Comparison of ENCODE assay signal across 8 cellular contexts in the genomic region with DNA sequence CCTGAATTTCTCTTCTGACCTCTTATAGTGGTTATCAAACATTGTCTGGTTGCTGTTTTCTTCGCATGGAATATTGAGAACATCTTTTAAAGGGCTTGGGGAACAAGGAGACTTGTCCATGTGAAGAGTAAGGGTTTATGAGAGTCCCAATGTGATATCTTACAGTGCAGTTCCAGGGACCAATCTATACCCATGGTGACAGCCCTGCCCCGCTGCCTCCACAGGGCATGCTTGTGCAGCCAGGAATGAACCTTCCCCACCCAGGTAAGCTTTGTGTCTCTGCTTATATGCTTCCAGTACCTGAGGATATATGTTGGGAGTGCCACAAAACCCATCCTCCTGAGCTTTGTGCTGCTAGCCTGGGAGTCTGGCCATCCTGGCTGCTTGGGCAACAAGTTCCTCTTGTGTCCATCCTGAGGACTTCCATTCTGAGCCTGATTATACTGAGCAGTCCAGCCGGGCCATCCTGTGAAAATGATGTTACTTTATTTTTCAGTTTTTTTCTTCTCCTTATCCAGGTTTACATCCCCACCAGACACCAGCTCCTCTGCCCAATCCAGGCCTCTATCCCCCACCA. TPM values are rescaled to one million over a fixed set of nuclear protein-coding genes. Genes with fewer than 3 reads are reported as not detected.
DNase-seq lines count a peak whose midpoint lies in the region; ATAC-seq, FAIRE-seq and TF ChIP-seq lines count a peak whose summit lies in the region.

No MANE protein-coding gene starts in this region.

- peaks cover 5% of the 10 kb centered on the region for H3K4me1 ChIP-seq in rectal smooth muscle tissue (ENCODE audit: control insufficient read depth, insufficient read depth, low read length)
- H3K4me1 ChIP-seq in MM.1S (ENCODE audit: low read length): no peaks in the 10 kb centered on the region
- no peaks in the 10 kb centered on the region for H3K4me1 ChIP-seq in HAP-1

- no peaks in the 10 kb centered on the region for H3K27me3 ChIP-seq in rectal smooth muscle tissue (ENCODE audit: control insufficient read depth, insufficient read depth, low read length)
- no peaks in the 10 kb centered on the region for H3K27me3 ChIP-seq in MM.1S (replicated peaks; ENCODE audit: insufficient read depth, low read length)
- no peaks in the 10 kb centered on the region for H3K27me3 ChIP-seq in HAP-1 (ENCODE audit: low read depth)

- H3F3A ChIP-seq in MM.1S (ENCODE audit: insufficient read depth, low read length): no peaks in the 10 kb centered on the region

- H3K4me2 ChIP-seq in MM.1S (ENCODE audit: low read depth, low read length): no peak overlapping the region

- no peak overlapping the region for H2AFZ ChIP-seq in MM.1S (ENCODE audit: low read length)

- H3K9ac ChIP-seq in rectal smooth muscle tissue (ENCODE audit: low read length): no peak overlapping the region
- no peak overlapping the region for H3K9ac ChIP-seq in MM.1S (ENCODE audit: low read length)

- TF ChIP-seq POLR2A in GM12891 (IDR thresholded peaks at IDR 0.05; ENCODE audit: low read depth, low read length): no peak

- H3K36me3 ChIP-seq in rectal smooth muscle tissue (ENCODE audit: control insufficient read depth, insufficient read depth, low read length) (peaks cover 44% of the 10 kb centered on the region), MM.1S (replicated peaks; ENCODE audit: insufficient read depth, low read length) (peaks cover 8% of the 10 kb centered on the region), HAP-1 (replicated peaks) (peaks cover 89% of the 10 kb centered on the region)

- in situ Hi-C loops in HAP-1 (cut with MboI; ENCODE audit: low sequenced_read_pairs): loop anchor here (10.0 kb wide), 1 partner anchor 133 kb away; no protein-coding TSS in a partner anchor

- no peaks in the 10 kb centered on the region for H3K4me1 Mint-ChIP-seq in glutamatergic neuron (ENCODE audit: low read depth, unreplicated experiment)

- H4K20me1 ChIP-seq in MM.1S (ENCODE audit: insufficient read depth, low read length): no peaks in the 10 kb centered on the region

- no peaks in the 10 kb centered on the region for H3K36me3 Mint-ChIP-seq in glutamatergic neuron (ENCODE audit: unreplicated experiment)

- H3K9me2 ChIP-seq in MM.1S (replicated peaks; ENCODE audit: insufficient read depth, low read length): no peaks in the 10 kb centered on the region

- H3K27ac Mint-ChIP-seq in glutamatergic neuron (ENCODE audit: unreplicated experiment): peak overlapping the region; percentile 6

- FAIRE-seq in GM12891 (lab: Jason Lieb, UNC): peak; percentile 26

- no peaks in the 10 kb centered on the region for H3K27me3 Mint-ChIP-seq in glutamatergic neuron (ENCODE audit: unreplicated experiment)

- H3K9me3 Mint-ChIP-seq in glutamatergic neuron (ENCODE audit: unreplicated experiment): no peaks in the 10 kb centered on the region

- H3K4me3 ChIP-seq in rectal smooth muscle tissue (ENCODE audit: low read length) (no peak overlapping the region), MM.1S (ENCODE audit: low read length) (no peak overlapping the region), HAP-1 (no peak overlapping the region)

- DNase-seq in GM12891 (ENCODE audit: insufficient read length, low spot score) (no peak), glutamatergic neuron (no peak), MM.1S (no peak), HAP-1 (ENCODE audit: low spot score in 2 of 2) (no peak)

- H3K9me3 ChIP-seq in MM.1S (replicated peaks; ENCODE audit: insufficient read depth, low read length) (no peaks in the 10 kb centered on the region), HAP-1 (no peaks in the 10 kb centered on the region)

- TF ChIP-seq CTCF in VCaP (conservative IDR thresholded peaks at IDR 0.05) (no peak), glutamatergic neuron (IDR thresholded peaks at IDR 0.05; ENCODE audit: partially characterized antibody, unreplicated experiment) (no peak), MM.1S (IDR thresholded peaks at IDR 0.05; ENCODE audit: low read length) (no peak)

- H3K27ac ChIP-seq in VCaP: peak overlapping the region; percentile 36
- H3K27ac ChIP-seq in rectal smooth muscle tissue (ENCODE audit: low read depth, low read length): peak overlapping the region; percentile 38
- H3K27ac ChIP-seq in MM.1S (ENCODE audit: low read length): no peak overlapping the region

- no peak overlapping the region for H3K4me3 Mint-ChIP-seq in glutamatergic neuron (ENCODE audit: unreplicated experiment)

- peaks cover 16% of the 10 kb centered on the region for H3K79me2 ChIP-seq in MM.1S (ENCODE audit: low read length)

- ATAC-seq in HG02610 (IDR thresholded peaks at IDR 0.05; ENCODE audit: unreplicated experiment) (no peak), GM21381 (IDR thresholded peaks at IDR 0.05; ENCODE audit: unreplicated experiment) (no peak)

TF ChIP-seq in GM12891, 5 proteins besides CTCF, POLR2A, EP300 and RAD21:
- no peak for TF ChIP-seq SPI1 (IDR thresholded peaks at IDR 0.05; ENCODE audit: low read depth, low read length)
- TF ChIP-seq PAX5 (IDR thresholded peaks at IDR 0.05; ENCODE audit: insufficient read depth, low read length, severe bottlenecking): no peak
- TF ChIP-seq POU2F2 (IDR thresholded peaks at IDR 0.05; ENCODE audit: low read depth, low read length): no peak
- TF ChIP-seq POLR2AphosphoS5 (IDR thresholded peaks at IDR 0.05; ENCODE audit: low read depth, low read length): no peak
- no peak for TF ChIP-seq TAF1 (IDR thresholded peaks at IDR 0.05; ENCODE audit: low read depth, low read length)

RNA-seq across cellular contexts. Expression of a gene that starts 9.5 kb away (rescaled TPM):
- polyA plus RNA-seq in GM12891 (2012; ENCODE audit: low read depth, missing spikeins): 1.4 TPM
- 25.3 TPM for total RNA-seq in glutamatergic neuron (ENCODE audit: unreplicated experiment)

RNA-seq across cellular contexts. Expression of a gene that starts 27.4 kb away (rescaled TPM):
- 34.8 TPM for polyA plus RNA-seq in GM12891 (2012; ENCODE audit: low read depth, missing spikeins)
- 145 TPM for total RNA-seq in glutamatergic neuron (ENCODE audit: unreplicated experiment)

RNA-seq across cellular contexts. Expression of a gene that starts 46.0 kb away (rescaled TPM):
- polyA plus RNA-seq in GM12891 (2012; ENCODE audit: low read depth, missing spikeins): 42.1 TPM
- 110 TPM for total RNA-seq in glutamatergic neuron (ENCODE audit: unreplicated experiment)

RNA-seq across cellular contexts. Expression of a gene that starts 51.3 kb away (rescaled TPM):
- 8.5 TPM for polyA plus RNA-seq in GM12891 (2012; ENCODE audit: low read depth, missing spikeins)
- 25.4 TPM for total RNA-seq in glutamatergic neuron (ENCODE audit: unreplicated experiment)
